In the genomic region with DNA sequence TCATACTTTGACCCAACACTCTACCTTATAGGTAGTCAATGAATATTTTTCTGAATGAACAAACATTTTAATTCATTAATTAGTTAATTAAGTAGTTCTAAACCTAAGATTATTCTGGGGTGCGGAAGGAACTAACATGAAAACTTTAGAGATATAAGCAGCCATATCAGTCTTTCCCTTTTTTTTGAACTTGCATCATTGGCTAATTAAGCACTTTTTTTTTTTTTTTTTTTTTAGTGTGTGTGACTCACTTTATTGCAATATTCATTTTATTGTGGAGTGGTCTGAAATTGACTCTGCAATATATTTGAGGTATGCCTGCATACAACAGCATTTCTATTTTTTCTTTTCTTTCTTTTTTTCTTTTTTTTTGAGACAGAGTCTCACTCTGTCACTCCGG, we compare ENCODE assay signal across 17 cellular contexts.
"Had no signal": no experiment of that assay in that cellular context is flagged by ENCODE, and none has a peak within 500 bp of the region (broad histone marks: within the 10 kb centered on the region; RNA-seq: fewer than 3 reads in every experiment).

No MANE protein-coding gene starts in this region.

- H3K4me3 ChIP-seq: esophagus squamous epithelium, hepatocyte, left ventricle myocardium inferior, pancreas, smooth muscle cell had no signal

- ATAC-seq: left cardiac atrium, pancreas, right cardiac atrium had no signal

- DNase-seq: dermis blood vessel endothelial cell; esophagus squamous epithelium; foreskin melanocyte; head of caudate nucleus; kidney; left cardiac atrium; left ventricle myocardium inferior; mesendoderm; naive B cell; occipital lobe; pancreas; right cardiac atrium; stimulated activated CD4-positive, alpha-beta T cell treated with anti-CD3 and anti-CD28 coated beads, Interleukin-2, amount 100 ng/mL, for 48 hours; stimulated activated naive CD4-positive, alpha-beta T cell treated with Interleukin-2 at 50 U/mL for 16 hours; trophoblast cell had no signal
